In genomic region chr14:104197449-104198247, GRCh38 we compare ENCODE assay signal across 21 cellular contexts. TPM values are rescaled to one million over a fixed set of nuclear protein-coding genes. Genes with fewer than 3 reads are reported as not detected.
DNase-seq lines count a peak whose midpoint lies in the region; ATAC-seq and TF ChIP-seq lines count a peak whose summit lies in the region.
"Had no signal": no experiment of that assay in that cellular context is flagged by ENCODE, and none has a peak within 500 bp of the region (broad histone marks: within the 10 kb centered on the region; RNA-seq: fewer than 3 reads in every experiment).

No MANE protein-coding gene starts in this region.

- no peaks in the 10 kb centered on the region for H3K9me3 ChIP-seq in BLaER1
- no peaks in the 10 kb centered on the region for H3K9me3 ChIP-seq in BLaER1 treated with 17β-estradiol and CSF1 and Interleukin-3, amounts not matched to agents 10 nM and 100 nM (replicated peaks in 1 of 11)
- H3K9me3 ChIP-seq in IMR-90 (ENCODE audit: control insufficient read depth, insufficient read depth, low read length), result peaks cover 52% of the 10 kb centered on the region
- H3K9me3 ChIP-seq in esophagus muscularis mucosa, result no peaks in the 10 kb centered on the region

- TF ChIP-seq CTCF in IMR-90 (conservative IDR thresholded peaks at IDR 0.05; ENCODE audit: low read depth, low read length) (no peak), esophagus muscularis mucosa (IDR thresholded peaks at IDR 0.05) (no peak)

- ATAC-seq in IMR-90 (ENCODE audit: low read depth), result no peak
- ATAC-seq: GM12878 had no signal

- no peak overlapping the region for H2AK5ac ChIP-seq in IMR-90 (ENCODE audit: low read depth, low read length)

- no peak overlapping the region for H4K5ac ChIP-seq in IMR-90 (ENCODE audit: low read depth, low read length)

- TF ChIP-seq POLR2A in IMR-90 (IDR thresholded peaks at IDR 0.05; ENCODE audit: low read depth, low read length), result no peak
- no peak for TF ChIP-seq POLR2A in esophagus muscularis mucosa (IDR thresholded peaks at IDR 0.05; ENCODE audit: low read depth)

- no peak overlapping the region for H3K4ac ChIP-seq in IMR-90 (ENCODE audit: low read depth, low read length)

- no peak overlapping the region for H3K9ac ChIP-seq in BLaER1
- H3K9ac ChIP-seq in BLaER1 treated with 17β-estradiol and CSF1 and Interleukin-3, amounts not matched to agents 10 nM and 100 nM, result no peak overlapping the region
- no peak overlapping the region for H3K9ac ChIP-seq in IMR-90 (ENCODE audit: low read depth, low read length)

- no peak for TF ChIP-seq RAD21 in IMR-90 (IDR thresholded peaks at IDR 0.05; ENCODE audit: low read length)

- H2BK120ac ChIP-seq in IMR-90 (ENCODE audit: low read depth, low read length), result no peak overlapping the region

- CTCF ChIA-PET in IMR-90 (lab: Yijun Ruan, JAX), result no interaction called here

- H4K20me1 ChIP-seq in BLaER1 (peaks cover 5% of the 10 kb centered on the region; the same call in 1 of the 2 replicates), IMR-90 (ENCODE audit: insufficient read depth, low read length) (no peaks in the 10 kb centered on the region)
- peaks cover 0 to 20% (median 6%) of the 10 kb centered on the region in 11 experiments; a peak in 13 of 22 replicates for H4K20me1 ChIP-seq in BLaER1 treated with 17β-estradiol and CSF1 and Interleukin-3, amounts not matched to agents 10 nM and 100 nM

- H3K18ac ChIP-seq in IMR-90 (ENCODE audit: low read depth, low read length), result no peak overlapping the region

- H2BK15ac ChIP-seq in IMR-90 (ENCODE audit: low read depth, low read length), result no peak overlapping the region

- DNase-seq in IMR-90 (no peak), esophagus muscularis mucosa (ENCODE audit: extremely low spot score) (no peak), UCSD-AML1 (lab: John Stamatoyannopoulos, UW; ENCODE audit: unreplicated experiment) (no peak)
- no peak for DNase-seq in activated CD4-positive, alpha-beta T cell treated with anti-CD3 and anti-CD28 coated beads, Interleukin-2, amount 50 U/mL, for 4 hours
- DNase-seq: 8988T; ACHN; BE2C; CD4-positive, CD25-positive, alpha-beta regulatory T cell; CD8-positive, alpha-beta memory T cell; COR-L47; DMS 273 treated with DMSO at 0.1 percent for 48 hours; DMS153; DMS53; DND-41; EL; GDM1 had no signal

- no peak overlapping the region for H2AK9ac ChIP-seq in IMR-90 (replicated peaks; ENCODE audit: low read depth, low read length, poor library complexity)

- 53 to 100% methylated on average over 1 to 4 of the region's 5 CpGs for WGBS in IMR-90 (ENCODE audit: extremely low coverage in 2 of 2, insufficient read length in 1 of 2), 2 experiments
- 91% methylated on average over 5 of the region's 5 CpGs for WGBS in esophagus muscularis mucosa

- BruUV-seq in IMR-90 (replicated peaks; lab: Mats Ljungman, UMichigan), result no TSS peak

- no peak overlapping the region for H3K56ac ChIP-seq in IMR-90 (ENCODE audit: extremely low read depth, insufficient read depth, low read length)

- no peak overlapping the region for H3K27ac ChIP-seq in BLaER1
- peak overlapping the region in 1 of 11 experiments; percentile 61; a peak in 1 of 22 replicates for H3K27ac ChIP-seq in BLaER1 treated with 17β-estradiol and CSF1 and Interleukin-3, amounts not matched to agents 10 nM and 100 nM
- no peak overlapping the region for H3K27ac ChIP-seq in IMR-90 (ENCODE audit: insufficient read depth, low read length)
- no peak overlapping the region for H3K27ac ChIP-seq in esophagus muscularis mucosa (replicated peaks in 1 of 4)

- H3K4me2 ChIP-seq in BLaER1 (peak overlapping the region; percentile 94), IMR-90 (ENCODE audit: low read depth, low read length) (no peak overlapping the region)
- H3K4me2 ChIP-seq in BLaER1 treated with 17β-estradiol and CSF1 and Interleukin-3, amounts not matched to agents 10 nM and 100 nM, result peak overlapping the region; percentile 78 to 99 (median 83); a peak in 19 of 22 replicates

- H3K14ac ChIP-seq in IMR-90 (replicated peaks; ENCODE audit: low read depth, low read length), result no peak overlapping the region

- no peak overlapping the region for H4K91ac ChIP-seq in IMR-90 (ENCODE audit: insufficient read depth, low read depth, low read length)

- peaks cover 100% of the 10 kb centered on the region for H3K4me1 ChIP-seq in BLaER1
- peaks cover 41 to 99% (median 75%) of the 10 kb centered on the region in 10 experiments for H3K4me1 ChIP-seq in BLaER1 treated with 17β-estradiol and CSF1 and Interleukin-3, amounts not matched to agents 10 nM and 100 nM
- H3K4me1 ChIP-seq in IMR-90 (ENCODE audit: control insufficient read depth, insufficient read depth, low read length), result no peaks in the 10 kb centered on the region
- H3K4me1 ChIP-seq in esophagus muscularis mucosa, result no peaks in the 10 kb centered on the region

- H2AFZ ChIP-seq in IMR-90 (replicated peaks; ENCODE audit: low read length, poor library complexity), result no peak overlapping the region

- POLR2A ChIA-PET in IMR-90 (lab: Charles Lee; ENCODE audit: unreplicated experiment), result no interaction called here

- intact Hi-C loops in IMR-90 (cut with micrococcal nuclease) (no loop called here), esophagus muscularis mucosa (cut with DNase I) (no loop called here)

- dilution Hi-C loops in IMR-90 (cut with HindIII; ENCODE audit: low sequenced_read_pairs, unreplicated experiment), result no loop called here

- H3K79me1 ChIP-seq in IMR-90 (ENCODE audit: low read depth in 1 of 2, low read length in 2 of 2), result no peaks in the 10 kb centered on the region

- H3K36me3 ChIP-seq in BLaER1 (no peaks in the 10 kb centered on the region), IMR-90 (ENCODE audit: control insufficient read depth, insufficient read depth, low read length) (no peaks in the 10 kb centered on the region), esophagus muscularis mucosa (no peaks in the 10 kb centered on the region)
- no peaks in the 10 kb centered on the region for H3K36me3 ChIP-seq in BLaER1 treated with 17β-estradiol and CSF1 and Interleukin-3, amounts not matched to agents 10 nM and 100 nM
- H3K36me3 ChIP-seq: BE2C had no signal

- peak overlapping the region; percentile 8 for H2BK5ac ChIP-seq in IMR-90 (ENCODE audit: low read depth, low read length, poor library complexity, severe bottlenecking)

- H3K4me3 ChIP-seq in BLaER1 (no peak overlapping the region), IMR-90 (ENCODE audit: insufficient read depth, low read depth, low read length) (no peak overlapping the region), esophagus muscularis mucosa (no peak overlapping the region)
- no peak overlapping the region for H3K4me3 ChIP-seq in BLaER1 treated with 17β-estradiol and CSF1 and Interleukin-3, amounts not matched to agents 10 nM and 100 nM
- H3K4me3 ChIP-seq: GM12878 had no signal

- H3K9me1 ChIP-seq in IMR-90 (ENCODE audit: insufficient read depth, low read length), result no peaks in the 10 kb centered on the region

- no peak for TF ChIP-seq EP300 in esophagus muscularis mucosa (IDR thresholded peaks at IDR 0.05)

- H3K27me3 ChIP-seq in BLaER1 (no peaks in the 10 kb centered on the region), IMR-90 (ENCODE audit: control insufficient read depth, insufficient read depth, low read length) (no peaks in the 10 kb centered on the region), esophagus muscularis mucosa (peaks cover 0 to 28% (median 0%) of the 10 kb centered on the region in 4 donors)
- peaks cover 0 to 22% (median 0%) of the 10 kb centered on the region in 11 experiments; a peak in 7 of 22 replicates for H3K27me3 ChIP-seq in BLaER1 treated with 17β-estradiol and CSF1 and Interleukin-3, amounts not matched to agents 10 nM and 100 nM
- H3K27me3 ChIP-seq: BE2C had no signal

- in situ Hi-C loops in IMR-90 (cut with MboI; ENCODE audit: low sequenced_read_pairs), result no loop called here

- H4K8ac ChIP-seq in IMR-90 (ENCODE audit: low read depth in 2 of 2, low read length in 2 of 2), result no peak overlapping the region

- H2BK20ac ChIP-seq in IMR-90 (ENCODE audit: low read depth, low read length), result no peak overlapping the region

- H3K23ac ChIP-seq in IMR-90 (ENCODE audit: low read depth, low read length), result no peak overlapping the region

TF ChIP-seq in IMR-90, 13 proteins besides CTCF, POLR2A, EP300 and RAD21:
- TF ChIP-seq NFE2L2 (IDR thresholded peaks at IDR 0.05; ENCODE audit: low read depth, low read length) (no peak), BHLHE40 (IDR thresholded peaks at IDR 0.05; ENCODE audit: low read depth, low read length) (no peak), MAFK (IDR thresholded peaks at IDR 0.05; ENCODE audit: low read depth, low read length) (no peak), SMC3 (IDR thresholded peaks at IDR 0.05; ENCODE audit: low read depth, low read length) (no peak), RCOR1 (IDR thresholded peaks at IDR 0.05; ENCODE audit: insufficient replicate concordance, low read length) (no peak), MAZ (IDR thresholded peaks at IDR 0.05; ENCODE audit: borderline replicate concordance, low read depth, low read length) (no peak), CEBPB (IDR thresholded peaks at IDR 0.05; ENCODE audit: low read depth, low read length) (no peak), MXI1 (IDR thresholded peaks at IDR 0.05; ENCODE audit: borderline replicate concordance, low read depth, low read length) (no peak), FOS (IDR thresholded peaks at IDR 0.05; ENCODE audit: low read depth, low read length) (no peak)
- TF ChIP-seq, protein P1, sequence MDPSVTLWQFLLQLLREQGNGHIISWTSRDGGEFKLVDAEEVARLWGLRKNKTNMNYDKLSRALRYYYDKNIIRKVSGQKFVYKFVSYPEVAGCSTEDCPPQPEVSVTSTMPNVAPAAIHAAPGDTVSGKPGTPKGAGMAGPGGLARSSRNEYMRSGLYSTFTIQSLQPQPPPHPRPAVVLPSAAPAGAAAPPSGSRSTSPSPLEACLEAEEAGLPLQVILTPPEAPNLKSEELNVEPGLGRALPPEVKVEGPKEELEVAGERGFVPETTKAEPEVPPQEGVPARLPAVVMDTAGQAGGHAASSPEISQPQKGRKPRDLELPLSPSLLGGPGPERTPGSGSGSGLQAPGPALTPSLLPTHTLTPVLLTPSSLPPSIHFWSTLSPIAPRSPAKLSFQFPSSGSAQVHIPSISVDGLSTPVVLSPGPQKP (IDR thresholded peaks at IDR 0.05; ENCODE audit: borderline replicate concordance, low read depth, low read length), result no peak

RNA-seq across cellular contexts. Expression of gene KIF26A, which starts 59.3 kb away (rescaled TPM):
- total RNA-seq in IMR-90 (2012; rRNA removed) (not detected in 2 replicates), esophagus muscularis mucosa (1 to 10 TPM; 4.6 to 7.2 (median 5.6) TPM)
- polyA plus RNA-seq in IMR-90 (2012; rRNA removed), result 0.03 TPM in 1 of 2 replicates, not detected in the other
- polyA plus RNA-seq in IMR-90 (2012; cell fraction: cytosol; rRNA removed), result not detected in 2 replicates
- polyA plus RNA-seq in IMR-90 (2012; cell fraction: nucleus; rRNA removed; ENCODE audit: low replicate concordance), result 0.01 TPM in 1 of 2 replicates, not detected in the other
- polyA plus RNA-seq: AG04450; CD14-positive monocyte; CD4-positive, CD25-positive, alpha-beta regulatory T cell; CD8-positive, alpha-beta memory T cell; GM12878 had no signal
